ENCODE assay signal across 8 cellular contexts in the genomic region with DNA sequence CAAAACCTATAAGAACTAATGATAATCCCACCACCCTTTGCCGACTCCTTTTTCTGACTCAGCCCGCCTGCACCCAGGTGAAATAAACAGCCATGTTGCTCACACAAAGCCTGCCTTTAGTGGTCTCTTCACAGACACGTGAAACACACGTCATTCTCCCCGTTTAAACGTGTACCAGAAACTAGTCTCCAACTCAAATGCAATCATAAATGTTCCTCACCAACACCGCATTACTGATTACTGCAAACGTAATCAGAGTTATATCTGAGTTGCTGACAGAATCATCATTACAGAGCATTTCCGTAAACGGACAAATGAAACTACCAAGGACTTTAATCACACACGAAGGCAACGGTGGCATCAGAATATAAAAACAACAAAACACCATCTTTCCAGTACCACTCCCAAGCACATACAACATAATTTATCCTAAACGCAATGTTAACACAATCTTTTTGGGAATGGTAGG. TPM values are rescaled to one million over a fixed set of nuclear protein-coding genes. Genes with fewer than 3 reads are reported as not detected.
DNase-seq lines count a peak whose midpoint lies in the region; ATAC-seq and TF ChIP-seq lines count a peak whose summit lies in the region.

No MANE protein-coding gene starts in this region.

- peak overlapping the region; percentile 100 for H3K27ac Mint-ChIP-seq in effector memory CD8-positive, alpha-beta T cell
- H3K27ac Mint-ChIP-seq in naive thymus-derived CD8-positive, alpha-beta T cell = peak overlapping the region; percentile 90 to 100 (median 99)

- POLR2A ChIA-PET in naive thymus-derived CD8-positive, alpha-beta T cell (lab: Charles Lee) = interaction anchor here (1.7 to 3.6 kb wide), 5 partner anchors 8 to 149 kb away, joined by 5 to 140 read pairs (median 48); partner anchors contain the start of genes BZW1, NIF3L1 and PPIL3

- TF ChIP-seq CTCF in GM06990 (IDR thresholded peaks at IDR 0.05; ENCODE audit: insufficient read depth, low read length, poor library complexity, severe bottlenecking) (no peak), MM.1S (IDR thresholded peaks at IDR 0.05; ENCODE audit: low read length) (no peak)

- peak; percentile 52 for ATAC-seq in effector memory CD8-positive, alpha-beta T cell (replicated peaks)
- ATAC-seq in naive thymus-derived CD8-positive, alpha-beta T cell = peak; percentile 28 to 56
- ATAC-seq in left lobe of liver (no peak), HG02970 (IDR thresholded peaks at IDR 0.05; ENCODE audit: low FRiP score, unreplicated experiment) (no peak)

- peaks cover 11% of the 10 kb centered on the region for H3F3A ChIP-seq in MM.1S (ENCODE audit: insufficient read depth, low read length)

- no peak overlapping the region for H2AFZ ChIP-seq in MM.1S (ENCODE audit: low read length)

- peak overlapping the region; percentile 99 for H3K9ac ChIP-seq in MM.1S (ENCODE audit: low read length)

- peak overlapping the region; percentile 97; the same call in 1 of the 2 replicates for H3K27ac ChIP-seq in MM.1S (ENCODE audit: low read length)

- no peaks in the 10 kb centered on the region for H3K9me3 ChIP-seq in MM.1S (replicated peaks; ENCODE audit: insufficient read depth, low read length)

- H3K4me1 ChIP-seq in MM.1S (ENCODE audit: low read length) = peaks cover 16% of the 10 kb centered on the region

- DNase-seq in GM06990 (ENCODE audit: extremely low read depth, insufficient read length) (no peak), MM.1S (peak; percentile 64), superior temporal gyrus (ENCODE audit: extremely low spot score) (peak; percentile 52), left lobe of liver (ENCODE audit: low spot score) (no peak)
- DNase-seq in activated CD4-positive, alpha-beta T cell treated with anti-CD3 and anti-CD28 coated beads, Interleukin-2, amount 50 U/mL, for 48 hours = peak; percentile 61 to 69
- DNase-seq in effector memory CD8-positive, alpha-beta T cell = peak; percentile 59 to 65 (median 60)
- peak in 9 of 10 donors; percentile 36 to 83 (median 69) for DNase-seq in naive thymus-derived CD8-positive, alpha-beta T cell

- H3K27me3 ChIP-seq in GM06990 (replicated peaks; ENCODE audit: control insufficient read depth, insufficient read depth, low read length) = no peaks in the 10 kb centered on the region
- H3K27me3 ChIP-seq in MM.1S (replicated peaks; ENCODE audit: insufficient read depth, low read length) = no peaks in the 10 kb centered on the region

- H3K4me2 ChIP-seq in MM.1S (ENCODE audit: low read depth, low read length) = peak overlapping the region; percentile 91

- H3K36me3 Mint-ChIP-seq in effector memory CD8-positive, alpha-beta T cell (ENCODE audit: insufficient read depth) = peaks cover 73% of the 10 kb centered on the region
- H3K36me3 Mint-ChIP-seq in naive thymus-derived CD8-positive, alpha-beta T cell = peaks cover 27 to 60% (median 54%) of the 10 kb centered on the region in 3 donors

- no peaks in the 10 kb centered on the region for H3K9me3 Mint-ChIP-seq in effector memory CD8-positive, alpha-beta T cell
- H3K9me3 Mint-ChIP-seq in naive thymus-derived CD8-positive, alpha-beta T cell = peaks cover 0 to 3% (median 0%) of the 10 kb centered on the region in 9 donors

- no peaks in the 10 kb centered on the region for H3K9me2 ChIP-seq in MM.1S (replicated peaks; ENCODE audit: insufficient read depth, low read length)

- peaks cover 2% of the 10 kb centered on the region for H3K36me3 ChIP-seq in GM06990 (ENCODE audit: control insufficient read depth, insufficient read depth, low read length)
- H3K36me3 ChIP-seq in MM.1S (replicated peaks; ENCODE audit: insufficient read depth, low read length) = peaks cover 37% of the 10 kb centered on the region

- peak overlapping the region; percentile 81 to 92 for H3K4me3 Mint-ChIP-seq in effector memory CD8-positive, alpha-beta T cell
- H3K4me3 Mint-ChIP-seq in naive thymus-derived CD8-positive, alpha-beta T cell = peak overlapping the region; percentile 85 to 100 (median 95)

- no peaks in the 10 kb centered on the region for H3K27me3 Mint-ChIP-seq in effector memory CD8-positive, alpha-beta T cell
- H3K27me3 Mint-ChIP-seq in naive thymus-derived CD8-positive, alpha-beta T cell = no peaks in the 10 kb centered on the region

- H3K4me3 ChIP-seq in GM06990 (replicated peaks; ENCODE audit: low read depth, low read length) (peak overlapping the region; percentile 100), MM.1S (ENCODE audit: low read length) (peak overlapping the region; percentile 87)

- peaks cover 42% of the 10 kb centered on the region for H4K20me1 ChIP-seq in MM.1S (ENCODE audit: insufficient read depth, low read length)

- H3K4me1 Mint-ChIP-seq in effector memory CD8-positive, alpha-beta T cell (ENCODE audit: low read depth in 2 of 2) = peaks cover 37 to 42% of the 10 kb centered on the region in 2 donors
- peaks cover 30 to 64% (median 58%) of the 10 kb centered on the region in 4 donors for H3K4me1 Mint-ChIP-seq in naive thymus-derived CD8-positive, alpha-beta T cell

- peaks cover 70% of the 10 kb centered on the region for H3K79me2 ChIP-seq in MM.1S (ENCODE audit: low read length)

RNA-seq across cellular contexts. Expression of gene CLK1, which starts 1.9 kb away (rescaled TPM):
- total RNA-seq in naive thymus-derived CD8-positive, alpha-beta T cell = 100 to 1,000 TPM; 348 to 356 TPM
- polyA plus RNA-seq in naive thymus-derived CD8-positive, alpha-beta T cell = 10 to 100 TPM; 13.6 to 45.3 (median 15.5) TPM
- total RNA-seq in left lobe of liver = 45.6 TPM

RNA-seq across cellular contexts. Expression of gene PPIL3, which starts 26.3 kb away (rescaled TPM):
- 10 to 100 TPM; 41.0 to 42.6 TPM for total RNA-seq in naive thymus-derived CD8-positive, alpha-beta T cell
- polyA plus RNA-seq in naive thymus-derived CD8-positive, alpha-beta T cell = 10 to 100 TPM; 22.3 to 38.3 (median 29.6) TPM
- total RNA-seq in left lobe of liver = 19.3 TPM

RNA-seq across cellular contexts. Expression of gene NIF3L1, which starts 26.6 kb away (rescaled TPM):
- 10 to 100 TPM; 32.1 to 37.3 TPM for total RNA-seq in naive thymus-derived CD8-positive, alpha-beta T cell
- polyA plus RNA-seq in naive thymus-derived CD8-positive, alpha-beta T cell = 10 to 100 TPM; 15.6 to 24.0 (median 18.7) TPM
- 11.6 TPM for total RNA-seq in left lobe of liver

RNA-seq across cellular contexts. Expression of gene BZW1, which starts 50.9 kb away (rescaled TPM):
- 100 to 1,000 TPM; 175 to 204 TPM for total RNA-seq in naive thymus-derived CD8-positive, alpha-beta T cell
- 100 to 1,000 TPM; 222 to 285 (median 243) TPM for polyA plus RNA-seq in naive thymus-derived CD8-positive, alpha-beta T cell
- 193 TPM for total RNA-seq in left lobe of liver

Comparison
In these comparisons a context has a peak if more than half of its experiments do, and no peak if none do; other contexts are left out.
1. DNase-seq: peak in MM.1S (single experiment), activated CD4-positive, alpha-beta T cell treated with anti-CD3 and anti-CD28 coated beads, Interleukin-2, amount 50 U/mL, for 48 hours (2 of 2), effector memory CD8-positive, alpha-beta T cell (3 of 3), naive thymus-derived CD8-positive, alpha-beta T cell (9 of 10) and superior temporal gyrus (single experiment); none in GM06990 (single experiment) and left lobe of liver (single experiment).
2. ATAC-seq: peak in effector memory CD8-positive, alpha-beta T cell (single experiment) and naive thymus-derived CD8-positive, alpha-beta T cell (2 of 2); none in left lobe of liver (single experiment) and HG02970 (single experiment).